Comparison of ENCODE assay signal across 11 cellular contexts in genomic region chr13:32736648-32737047, GRCh38.
DNase-seq lines count a peak whose midpoint lies in the region; ATAC-seq and TF ChIP-seq lines count a peak whose summit lies in the region.
"Had no signal": no experiment of that assay in that cellular context is flagged by ENCODE, and none has a peak within 500 bp of the region (broad histone marks: within the 10 kb centered on the region; RNA-seq: fewer than 3 reads in every experiment).

No MANE protein-coding gene starts in this region.

- no peaks in the 10 kb centered on the region for H3K9me3 ChIP-seq in A673 (ENCODE audit: low read depth, low read length, poor library complexity, severe bottlenecking)
- H3K9me3 ChIP-seq in naive thymus-derived CD4-positive, alpha-beta T cell (ENCODE audit: control insufficient read depth in 2 of 3, low read length in 3 of 3) = no peaks in the 10 kb centered on the region

- peaks cover 8% of the 10 kb centered on the region for H3K36me3 Mint-ChIP-seq in central memory CD8-positive, alpha-beta T cell (ENCODE audit: insufficient read depth)
- H3K36me3 Mint-ChIP-seq in naive thymus-derived CD4-positive, alpha-beta T cell = peaks cover 0 to 21% (median 9%) of the 10 kb centered on the region in 5 donors

- peaks cover 23% of the 10 kb centered on the region for H3K4me1 Mint-ChIP-seq in central memory CD8-positive, alpha-beta T cell
- H3K4me1 Mint-ChIP-seq in naive thymus-derived CD4-positive, alpha-beta T cell = peaks cover 22 to 69% (median 56%) of the 10 kb centered on the region in 7 donors

- no peak for DNase-seq in A673 (ENCODE audit: low spot score)
- no peak for DNase-seq in central memory CD8-positive, alpha-beta T cell (ENCODE audit: low spot score in 2 of 2)
- no peak for DNase-seq in naive thymus-derived CD4-positive, alpha-beta T cell
- DNase-seq in COLO829 (ENCODE audit: low spot score) = no peak
- DNase-seq in NCI-H2029 treated with DMSO at 0.1 percent for 48 hours (lab: John Stamatoyannopoulos, UW) = no peak
- no peak for DNase-seq in NCI-H526 treated with DMSO at 0.1 percent for 48 hours (lab: John Stamatoyannopoulos, UW)
- DNase-seq: amniotic stem cell, DMS 273 treated with DMSO at 0.1 percent for 48 hours, NCI-H1436 treated with DMSO at 0.1 percent for 48 hours had no signal

- no peak for TF ChIP-seq CTCF in A673 (conservative IDR thresholded peaks at IDR 0.05; ENCODE audit: low read depth, low read length)

- intact Hi-C loops in A673 (cut with micrococcal nuclease; ENCODE audit: unreplicated experiment) = no loop called here
- intact Hi-C loops in naive thymus-derived CD4-positive, alpha-beta T cell (cut with micrococcal nuclease) = loop anchor here (1.0 to 10.0 kb wide), 14 partner anchors 55 to 806 kb away; partner anchors contain the start of genes N4BP2L2 (in 2 of the 2), PDS5B (in 2 of the 2), BRCA2 (in 1 of the 2) and KL (in 1 of the 2)

- peaks cover 6% of the 10 kb centered on the region for H3K36me3 ChIP-seq in A673 (ENCODE audit: insufficient read depth, low read length, poor library complexity, severe bottlenecking)
- no peaks in the 10 kb centered on the region for H3K36me3 ChIP-seq in naive thymus-derived CD4-positive, alpha-beta T cell (ENCODE audit: control insufficient read depth in 2 of 3, insufficient read depth in 3 of 3, low read length in 3 of 3)

- CTCF ChIA-PET in A673 (lab: Charles Lee) = no interaction called here
- CTCF ChIA-PET in naive thymus-derived CD4-positive, alpha-beta T cell (lab: Charles Lee) = interaction anchor here (0.6 to 1.5 kb wide), 2 partner anchors 67 to 271 kb away, joined by 3 to 4 read pairs; no protein-coding TSS in a partner anchor

- H3K4me3 ChIP-seq in A673 (ENCODE audit: low read depth, low read length, poor library complexity, severe bottlenecking) = no peak overlapping the region
- peak overlapping the region; percentile 28 for H3K4me3 ChIP-seq in naive thymus-derived CD4-positive, alpha-beta T cell (ENCODE audit: low read length)

- no peaks in the 10 kb centered on the region for H3K9me3 Mint-ChIP-seq in central memory CD8-positive, alpha-beta T cell
- no peaks in the 10 kb centered on the region for H3K9me3 Mint-ChIP-seq in naive thymus-derived CD4-positive, alpha-beta T cell

- ATAC-seq in HG02610 (IDR thresholded peaks at IDR 0.05; ENCODE audit: unreplicated experiment) (peak; percentile 27), HG03039 (IDR thresholded peaks at IDR 0.05; ENCODE audit: unreplicated experiment) (no peak)
- ATAC-seq in central memory CD8-positive, alpha-beta T cell (replicated peaks; ENCODE audit: extremely low read depth, poor library complexity, severe bottlenecking) = no peak
- ATAC-seq in naive thymus-derived CD4-positive, alpha-beta T cell = peak; percentile 16

- H3K27me3 Mint-ChIP-seq in central memory CD8-positive, alpha-beta T cell = no peaks in the 10 kb centered on the region
- H3K27me3 Mint-ChIP-seq in naive thymus-derived CD4-positive, alpha-beta T cell = no peaks in the 10 kb centered on the region

- POLR2A ChIA-PET in A673 (lab: Charles Lee; ENCODE audit: low non-redundant PET) = interaction anchor here (0.5 kb wide), 1 partner anchor 1324 kb away, joined by 4 read pairs; no protein-coding TSS in a partner anchor
- POLR2A ChIA-PET in naive thymus-derived CD4-positive, alpha-beta T cell (lab: Charles Lee) = interaction anchor here (0.6 to 1.0 kb wide), 4 partner anchors 9 to 151 kb away, joined by 3 to 5 read pairs (median 4); no protein-coding TSS in a partner anchor

- peaks cover 30% of the 10 kb centered on the region for H3K4me1 ChIP-seq in A673 (ENCODE audit: insufficient read depth, low read length, poor library complexity, severe bottlenecking)
- peaks cover 8 to 22% of the 10 kb centered on the region in 2 donors for H3K4me1 ChIP-seq in naive thymus-derived CD4-positive, alpha-beta T cell (ENCODE audit: control insufficient read depth in 2 of 2, insufficient read depth in 2 of 2, low read length in 2 of 2)

- H3K27ac ChIP-seq in A673 (ENCODE audit: low read depth, low read length, poor library complexity, severe bottlenecking) = peak overlapping the region; percentile 26
- peak overlapping the region; percentile 77 for H3K27ac ChIP-seq in naive thymus-derived CD4-positive, alpha-beta T cell (ENCODE audit: low read depth, low read length)

- no TSS peak for BruUV-seq in A673 (replicated peaks; lab: Mats Ljungman, UMichigan)

- peak overlapping the region; percentile 77 for H3K4me3 Mint-ChIP-seq in central memory CD8-positive, alpha-beta T cell
- peak overlapping the region; percentile 58 to 93 (median 86) for H3K4me3 Mint-ChIP-seq in naive thymus-derived CD4-positive, alpha-beta T cell

- peak overlapping the region; percentile 97 for H3K27ac Mint-ChIP-seq in central memory CD8-positive, alpha-beta T cell (ENCODE audit: low read depth)
- H3K27ac Mint-ChIP-seq in naive thymus-derived CD4-positive, alpha-beta T cell = peak overlapping the region; percentile 87 to 98 (median 94)

- no peaks in the 10 kb centered on the region for H3K27me3 ChIP-seq in A673 (replicated peaks; ENCODE audit: insufficient read depth, low read depth, low read length, poor library complexity)
- H3K27me3 ChIP-seq in naive thymus-derived CD4-positive, alpha-beta T cell (ENCODE audit: control insufficient read depth in 2 of 2, insufficient read depth in 2 of 2, low read length in 2 of 2) = no peaks in the 10 kb centered on the region

Comparison
In these comparisons a context has a peak if more than half of its experiments do, and no peak if none do; other contexts are left out.
1. ATAC-seq: peak in HG02610 (single experiment) and naive thymus-derived CD4-positive, alpha-beta T cell (single experiment); none in central memory CD8-positive, alpha-beta T cell (single experiment) and HG03039 (single experiment).